ENCODE assay signal across 28 cellular contexts in genomic region chr6:163341671-163342070, GRCh38.
DNase-seq lines count a peak whose midpoint lies in the region; ATAC-seq and TF ChIP-seq lines count a peak whose summit lies in the region.
"Had no signal": no experiment of that assay in that cellular context is flagged by ENCODE, and none has a peak within 500 bp of the region (broad histone marks: within the 10 kb centered on the region; RNA-seq: fewer than 3 reads in every experiment).

No MANE protein-coding gene starts in this region.

- no peak overlapping the region for H3K4me2 ChIP-seq in neural progenitor cell
- H3K4me2 ChIP-seq: GM23338 had no signal

- peaks cover 6% of the 10 kb centered on the region for H3F3A ChIP-seq in neural progenitor cell (ENCODE audit: low read depth)

- no peaks in the 10 kb centered on the region for H3K27me3 ChIP-seq in cardiac muscle cell
- no peaks in the 10 kb centered on the region for H3K27me3 ChIP-seq in ectodermal cell (ENCODE audit: control insufficient read depth, insufficient read depth, low read length, poor library complexity, severe bottlenecking)
- H3K27me3 ChIP-seq in neural progenitor cell, result no peaks in the 10 kb centered on the region
- H3K27me3 ChIP-seq: Peyer's patch, right lobe of liver, upper lobe of left lung had no signal

- no peaks in the 10 kb centered on the region for H3K36me3 Mint-ChIP-seq in neural progenitor cell
- H3K36me3 Mint-ChIP-seq: naive thymus-derived CD8-positive, alpha-beta T cell had no signal

- no peak overlapping the region for H3K9ac ChIP-seq in neural progenitor cell

- TF ChIP-seq CTCF in cardiac muscle cell (IDR thresholded peaks at IDR 0.05; ENCODE audit: low read depth, low read length) (no peak), neural progenitor cell (IDR thresholded peaks at IDR 0.05) (no peak), coronary artery (IDR thresholded peaks at IDR 0.05) (no peak)

- peaks cover 45% of the 10 kb centered on the region for H3K4me1 ChIP-seq in cardiac muscle cell (ENCODE audit: low read depth)
- peaks cover 54% of the 10 kb centered on the region for H3K4me1 ChIP-seq in ectodermal cell (ENCODE audit: control insufficient read depth, insufficient read depth, low read length)
- peaks cover 34% of the 10 kb centered on the region for H3K4me1 ChIP-seq in neural progenitor cell
- H3K4me1 ChIP-seq: Peyer's patch had no signal

- DNase-seq in cardiac muscle cell (ENCODE audit: low read depth in 1 of 2, low spot score in 1 of 2) (peak in 1 of 2 donors; percentile 70), left ventricle myocardium superior (no peak), neural progenitor cell (ENCODE audit: low spot score) (peak; percentile 18), substantia nigra (lab: John Stamatoyannopoulos, UW) (peak in 3 of 49 donors; percentile 48 to 59 (median 50)), GOT3 (lab: John Stamatoyannopoulos, UW) (no peak), DMS 273 treated with DMSO at 0.1 percent for 48 hours (lab: John Stamatoyannopoulos, UW) (no peak), coronary artery (ENCODE audit: low spot score) (no peak)
- DNase-seq: activated CD4-positive, alpha-beta memory T cell treated with anti-CD3 and anti-CD28 coated beads, Interleukin-2, amount 10 ng/mL, durations not matched to agents 7 days and 5 days; activated CD8-positive, alpha-beta memory T cell treated with anti-CD3 and anti-CD28 coated beads, Interleukin-2, amount 50 U/mL, for 4 hours; activated naive CD4-positive, alpha-beta T cell; DND-41; effector memory CD4-positive, alpha-beta T cell; KBM-7; midbrain; naive thymus-derived CD8-positive, alpha-beta T cell; NCI-H1105; NCI-H187; NCI-H446 treated with DMSO at 0.1 percent for 48 hours; NCI-H774; Peyer's patch; right lobe of liver; SHP77 treated with DMSO at 0.1 percent for 48 hours; stimulated activated CD4-positive, alpha-beta T cell treated with anti-CD3 and anti-CD28 coated beads, Interleukin-4, amount 100 ng/mL, for 1 hour; SW 1271; upper lobe of left lung had no signal

- 41 to 57% methylated on average over 8 of the region's 8 CpGs for WGBS in ectodermal cell, 2 experiments

- no peaks in the 10 kb centered on the region for H3K79me2 ChIP-seq in neural progenitor cell (ENCODE audit: low read depth)

- H4K20me1 ChIP-seq in neural progenitor cell (ENCODE audit: low read depth), result no peaks in the 10 kb centered on the region

- H3K9me3 ChIP-seq in cardiac muscle cell (ENCODE audit: low read depth), result no peaks in the 10 kb centered on the region
- no peaks in the 10 kb centered on the region for H3K9me3 ChIP-seq in ectodermal cell (ENCODE audit: control insufficient read depth, low read length)
- no peaks in the 10 kb centered on the region for H3K9me3 ChIP-seq in neural progenitor cell (ENCODE audit: low read depth)
- H3K9me3 ChIP-seq: Peyer's patch, right lobe of liver, upper lobe of left lung had no signal

- peak overlapping the region; percentile 90 for H3K27ac Mint-ChIP-seq in neural progenitor cell
- H3K27ac Mint-ChIP-seq: activated CD4-positive, alpha-beta memory T cell treated with anti-CD3 and anti-CD28 coated beads, Interleukin-2, amount 10 ng/mL, durations not matched to agents 7 days and 5 days; GM23338; naive thymus-derived CD8-positive, alpha-beta T cell had no signal

- no peak for ATAC-seq in left ventricle myocardium superior
- ATAC-seq: GM23338; naive thymus-derived CD8-positive, alpha-beta T cell; right lobe of liver had no signal

- H3K9me3 Mint-ChIP-seq in neural progenitor cell, result no peaks in the 10 kb centered on the region
- H3K9me3 Mint-ChIP-seq: activated CD4-positive, alpha-beta memory T cell treated with anti-CD3 and anti-CD28 coated beads, Interleukin-2, amount 10 ng/mL, durations not matched to agents 7 days and 5 days; GM23338; naive thymus-derived CD8-positive, alpha-beta T cell had no signal

- peaks cover 75% of the 10 kb centered on the region for H3K4me1 Mint-ChIP-seq in neural progenitor cell
- H3K4me1 Mint-ChIP-seq: activated CD4-positive, alpha-beta memory T cell treated with anti-CD3 and anti-CD28 coated beads, Interleukin-2, amount 10 ng/mL, durations not matched to agents 7 days and 5 days; naive thymus-derived CD8-positive, alpha-beta T cell had no signal

- H3K27me3 Mint-ChIP-seq in neural progenitor cell (ENCODE audit: insufficient read depth, low read depth), result peaks cover 3% of the 10 kb centered on the region
- H3K27me3 Mint-ChIP-seq: activated CD4-positive, alpha-beta memory T cell treated with anti-CD3 and anti-CD28 coated beads, Interleukin-2, amount 10 ng/mL, durations not matched to agents 7 days and 5 days had no signal

- no peaks in the 10 kb centered on the region for H3K36me3 ChIP-seq in cardiac muscle cell
- H3K36me3 ChIP-seq in ectodermal cell (ENCODE audit: control insufficient read depth, insufficient read depth, low read length), result no peaks in the 10 kb centered on the region
- no peaks in the 10 kb centered on the region for H3K36me3 ChIP-seq in neural progenitor cell
- H3K36me3 ChIP-seq: Peyer's patch, right lobe of liver, upper lobe of left lung had no signal

- peak overlapping the region; percentile 86 for H3K27ac ChIP-seq in cardiac muscle cell
- peak overlapping the region; percentile 78 for H3K27ac ChIP-seq in ectodermal cell (ENCODE audit: insufficient read depth, low read depth, low read length, poor library complexity, severe bottlenecking)
- no peak overlapping the region for H3K27ac ChIP-seq in neural progenitor cell
- H3K27ac ChIP-seq in substantia nigra (ENCODE audit: low read depth, low read length, poor library complexity, severe bottlenecking), result peak overlapping the region; percentile 100
- H3K27ac ChIP-seq in coronary artery, result no peak overlapping the region
- H3K27ac ChIP-seq: 22Rv1, Peyer's patch, right lobe of liver, upper lobe of left lung had no signal

- no peak overlapping the region for H2AFZ ChIP-seq in neural progenitor cell (replicated peaks)
- H2AFZ ChIP-seq: GM23338 had no signal

- H3K4me3 ChIP-seq in cardiac muscle cell (no peak overlapping the region), ectodermal cell (ENCODE audit: insufficient read depth, low read depth, low read length) (no peak overlapping the region), neural progenitor cell (no peak overlapping the region), coronary artery (no peak overlapping the region)
- H3K4me3 ChIP-seq: GM23338, Peyer's patch, right lobe of liver, upper lobe of left lung had no signal

- H3K4me3 Mint-ChIP-seq in neural progenitor cell, result peak overlapping the region; percentile 74
- H3K4me3 Mint-ChIP-seq: activated CD4-positive, alpha-beta memory T cell treated with anti-CD3 and anti-CD28 coated beads, Interleukin-2, amount 10 ng/mL, durations not matched to agents 7 days and 5 days; GM23338; naive thymus-derived CD8-positive, alpha-beta T cell had no signal

- intact Hi-C loops in left ventricle myocardium superior (cut with micrococcal nuclease), result loop anchor here (10.0 kb wide), 1 partner anchor 63 kb away; no protein-coding TSS in a partner anchor

Comparison
In these comparisons a context has a peak if more than half of its experiments do, and no peak if none do; other contexts are left out.
1. H3K27ac ChIP-seq: peak in cardiac muscle cell (single experiment), ectodermal cell (single experiment) and substantia nigra (single experiment); none in neural progenitor cell (single experiment) and coronary artery (0 of 2).